In genomic region chr16:58515125-58515870, GRCh38 we compare ENCODE assay signal across 8 cellular contexts. TPM values are rescaled to one million over a fixed set of nuclear protein-coding genes. Genes with fewer than 3 reads are reported as not detected.
DNase-seq lines count a peak whose midpoint lies in the region; ATAC-seq and TF ChIP-seq lines count a peak whose summit lies in the region.

Gene SETD6 (plus strand): TSS chr16:58515517. CDS start chr16:58515538, 21 bp downstream.

- no peaks in the 10 kb centered on the region for H3K9me3 Mint-ChIP-seq in CD4-positive, CD25-positive, alpha-beta regulatory T cell

- H3K27ac ChIP-seq in CD4-positive, CD25-positive, alpha-beta regulatory T cell (ENCODE audit: insufficient read depth, low read length, poor library complexity, severe bottlenecking), result peak within 1 kb of the TSS; percentile 64

- H3K27me3 ChIP-seq in CD4-positive, CD25-positive, alpha-beta regulatory T cell (ENCODE audit: control insufficient read depth, insufficient read depth, low read length), result no peaks in the 10 kb centered on the region
- no peaks in the 10 kb centered on the region for H3K27me3 ChIP-seq in NT2/D1 (ENCODE audit: insufficient read depth, insufficient read length)

- H3K4me3 Mint-ChIP-seq in CD4-positive, CD25-positive, alpha-beta regulatory T cell, result peak within 1 kb of the TSS; percentile 90 to 93 (median 91)

- peaks cover 13% of the 10 kb centered on the region for H3K4me1 ChIP-seq in CD4-positive, CD25-positive, alpha-beta regulatory T cell (ENCODE audit: control insufficient read depth, insufficient read depth, low read length, poor library complexity, severe bottlenecking)
- H3K4me1 ChIP-seq in NT2/D1 (ENCODE audit: insufficient read depth, insufficient read length), result peaks cover 20% of the 10 kb centered on the region

- H3K27me3 Mint-ChIP-seq in CD4-positive, CD25-positive, alpha-beta regulatory T cell, result no peaks in the 10 kb centered on the region

- ATAC-seq in CD4-positive, CD25-positive, alpha-beta regulatory T cell (ENCODE audit: low read depth in 2 of 2), result peak; percentile 61 to 73
- ATAC-seq in GM19372 (IDR thresholded peaks at IDR 0.05; ENCODE audit: low read depth, unreplicated experiment) (peak; percentile 75), HG03521 (IDR thresholded peaks at IDR 0.05; ENCODE audit: unreplicated experiment) (peak; percentile 66)

- peak within 1 kb of the TSS; percentile 73 to 95 (median 88) for H3K27ac Mint-ChIP-seq in CD4-positive, CD25-positive, alpha-beta regulatory T cell

- TF ChIP-seq CTCF in epithelial cell of proximal tubule (conservative IDR thresholded peaks at IDR 0.05; ENCODE audit: low read depth, low read length), result peak; percentile 6

- H3K36me3 ChIP-seq in CD4-positive, CD25-positive, alpha-beta regulatory T cell (ENCODE audit: control insufficient read depth, insufficient read depth, low read length), result peaks cover 25% of the 10 kb centered on the region
- H3K36me3 ChIP-seq in NT2/D1 (ENCODE audit: insufficient read depth, insufficient read length, low read length), result peaks cover 59% of the 10 kb centered on the region

- peak within 1 kb of the TSS; percentile 98 for H3K9ac ChIP-seq in NT2/D1 (ENCODE audit: insufficient read length, low read depth)

- DNase-seq in CD4-positive, CD25-positive, alpha-beta regulatory T cell, result peak; percentile 68 to 79 (median 71)
- DNase-seq in NT2/D1 (ENCODE audit: low read depth, low spot score) (peak; percentile 82), activated T-cell treated with anti-CD3 and anti-CD28 coated beads for 48 hours (ENCODE audit: low read depth) (peak; percentile 80), epithelial cell of proximal tubule (ENCODE audit: low read depth) (peak; percentile 42), mucosa of gallbladder (ENCODE audit: low spot score) (peak; percentile 88)
- peak; percentile 35 to 58 for DNase-seq in stimulated activated CD8-positive, alpha-beta memory T cell treated with anti-CD3 and anti-CD28 coated beads, Interleukin-4, amount 100 ng/mL, for 4 hours (ENCODE audit: low read depth in 2 of 2, low spot score in 1 of 2)

- H3K9me3 ChIP-seq in CD4-positive, CD25-positive, alpha-beta regulatory T cell (ENCODE audit: control insufficient read depth in 2 of 2, low read length in 2 of 2), result no peaks in the 10 kb centered on the region
- no peaks in the 10 kb centered on the region for H3K9me3 ChIP-seq in NT2/D1 (ENCODE audit: insufficient read depth, low read length)

- peaks cover 12 to 36% (median 22%) of the 10 kb centered on the region in 4 donors for H3K4me1 Mint-ChIP-seq in CD4-positive, CD25-positive, alpha-beta regulatory T cell

- peaks cover 11% of the 10 kb centered on the region for H3K36me3 Mint-ChIP-seq in CD4-positive, CD25-positive, alpha-beta regulatory T cell

- H3K4me3 ChIP-seq in CD4-positive, CD25-positive, alpha-beta regulatory T cell (ENCODE audit: low read depth, low read length), result peak within 1 kb of the TSS; percentile 70
- H3K4me3 ChIP-seq in NT2/D1 (ENCODE audit: insufficient read length, low read depth) (peak within 1 kb of the TSS; percentile 98), epithelial cell of proximal tubule (ENCODE audit: low read depth, low read length) (peak within 1 kb of the TSS; percentile 93)

RNA-seq across cellular contexts. Expression of gene SETD6, which starts in this region (rescaled TPM):
- total RNA-seq in CD4-positive, CD25-positive, alpha-beta regulatory T cell, result 17.5 TPM
- polyA plus RNA-seq in CD4-positive, CD25-positive, alpha-beta regulatory T cell, result 10 to 100 TPM in 1 of 4 donors, 1 to 10 TPM in 3; 6.3 to 11.5 (median 8.4) TPM
- total RNA-seq in epithelial cell of proximal tubule (18.3 and 25.0 TPM in 2 replicates), mucosa of gallbladder (24.3 TPM)

Comparison
In these comparisons a context has a peak if more than half of its experiments do, and no peak if none do; other contexts are left out.
1. Peak in every context shown above with its lines: DNase-seq, ATAC-seq, H3K4me3 ChIP-seq and H3K27ac ChIP-seq.